In the genomic region with DNA sequence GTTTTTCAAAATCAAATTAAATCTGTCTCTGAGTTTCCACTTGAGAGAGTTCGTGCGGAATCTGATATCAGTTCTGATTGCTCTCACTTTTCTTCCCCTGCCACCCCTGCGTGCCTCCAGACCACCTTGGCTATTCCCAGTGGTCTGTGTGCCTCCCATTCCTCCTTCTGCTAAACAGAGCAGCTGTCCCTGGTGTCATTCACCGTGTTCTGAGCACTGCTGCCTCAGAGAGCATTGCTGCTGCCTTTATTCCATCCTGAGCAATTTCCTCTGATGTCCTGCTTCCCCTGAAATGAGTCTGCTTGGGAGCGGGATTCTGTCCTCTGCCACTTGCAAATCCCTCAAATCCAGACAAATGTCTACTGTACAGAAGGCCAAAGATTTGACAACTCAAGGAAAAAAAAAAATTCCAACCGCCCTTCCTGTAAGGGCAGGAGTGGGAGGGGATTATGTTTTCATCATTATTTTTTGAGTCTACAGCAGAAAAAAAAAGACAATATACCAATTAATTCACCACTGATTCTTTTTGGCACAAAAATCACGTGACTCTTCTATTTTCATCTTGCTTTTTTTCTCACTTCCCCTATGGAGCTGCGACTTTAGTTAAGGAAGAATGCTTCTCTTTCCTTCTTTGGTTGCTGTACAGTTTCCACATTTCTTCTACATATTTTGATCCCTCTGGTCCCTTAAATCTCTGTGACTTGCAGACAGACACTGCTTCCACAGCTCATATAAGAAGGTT, we compare ENCODE assay signal across 1 cellular context.
TF ChIP-seq lines count a peak whose summit lies in the region.

No MANE protein-coding gene starts in this region.

TF ChIP-seq in K562, 482 proteins besides CTCF, POLR2A, EP300 and RAD21:
- TF ChIP-seq, protein P1, sequence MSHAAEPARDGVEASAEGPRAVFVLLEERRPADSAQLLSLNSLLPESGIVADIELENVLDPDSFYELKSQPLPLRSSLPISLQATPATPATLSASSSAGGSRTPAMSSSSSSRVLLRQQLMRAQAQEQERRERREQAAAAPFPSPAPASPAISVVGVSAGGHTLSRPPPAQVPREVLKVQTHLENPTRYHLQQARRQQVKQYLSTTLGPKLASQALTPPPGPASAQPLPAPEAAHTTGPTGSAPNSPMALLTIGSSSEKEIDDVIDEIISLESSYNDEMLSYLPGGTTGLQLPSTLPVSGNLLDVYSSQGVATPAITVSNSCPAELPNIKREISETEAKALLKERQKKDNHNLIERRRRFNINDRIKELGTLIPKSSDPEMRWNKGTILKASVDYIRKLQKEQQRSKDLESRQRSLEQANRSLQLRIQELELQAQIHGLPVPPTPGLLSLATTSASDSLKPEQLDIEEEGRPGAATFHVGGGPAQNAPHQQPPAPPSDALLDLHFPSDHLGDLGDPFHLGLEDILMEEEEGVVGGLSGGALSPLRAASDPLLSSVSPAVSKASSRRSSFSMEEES (CRISPR knock-in tag; IDR thresholded peaks at IDR 0.05) = peak; percentile 81
- no peak for TF ChIP-seq ETV6 (IDR thresholded peaks at IDR 0.05; ENCODE audit: borderline replicate concordance in 1 of 2, low read depth in 2 of 2, low read length in 1 of 2)
- TF ChIP-seq ETV6 (CRISPR knock-in tag; IDR thresholded peaks at IDR 0.05; ENCODE audit: borderline replicate concordance) = no peak
- no peak for TF ChIP-seq ZNF23 (CRISPR knock-in tag; IDR thresholded peaks at IDR 0.05)
